14 cellular contexts compared by ENCODE assay signal in the genomic region with DNA sequence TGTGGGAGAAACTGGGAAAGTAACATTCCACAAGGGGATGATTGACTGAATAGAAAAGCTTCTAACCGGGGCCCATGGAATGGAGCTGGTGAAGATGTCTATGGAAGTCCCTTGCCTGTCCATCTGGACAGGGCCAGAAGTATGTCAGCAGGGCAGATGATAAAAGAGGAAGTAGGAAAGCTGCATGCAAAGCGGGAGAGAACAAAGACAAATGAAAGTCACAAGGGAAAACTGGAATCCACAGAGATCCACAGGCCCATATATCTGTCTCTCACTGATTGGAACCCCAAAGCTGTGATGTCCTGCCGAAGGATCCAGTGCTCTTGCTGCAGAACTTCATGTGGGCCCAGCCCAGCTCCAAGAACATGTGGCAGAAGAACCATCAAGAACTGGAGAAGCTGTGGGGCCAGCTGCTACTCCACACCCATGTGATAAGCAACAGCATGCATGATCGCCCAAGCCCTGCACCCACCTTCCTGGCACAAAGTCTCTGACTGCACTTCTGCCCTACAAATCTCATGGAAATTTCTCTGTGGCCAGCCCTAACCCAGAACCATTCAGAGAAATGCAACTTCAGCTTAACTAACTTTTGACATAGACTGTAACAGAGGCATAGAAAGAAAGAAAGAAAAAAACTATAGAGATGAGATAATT.
DNase-seq lines count a peak whose midpoint lies in the region; ATAC-seq, FAIRE-seq and TF ChIP-seq lines count a peak whose summit lies in the region.
"Had no signal": no experiment of that assay in that cellular context is flagged by ENCODE, and none has a peak within 500 bp of the region (broad histone marks: within the 10 kb centered on the region; RNA-seq: fewer than 3 reads in every experiment).

No MANE protein-coding gene starts in this region.

- H3K9me3 ChIP-seq in spleen (no peaks in the 10 kb centered on the region), small intestine (ENCODE audit: control insufficient read depth, low read depth) (no peaks in the 10 kb centered on the region)
- H3K9me3 ChIP-seq: right lobe of liver had no signal

- DNase-seq in DMS 273 (lab: John Stamatoyannopoulos, UW; ENCODE audit: unreplicated experiment), result peak; percentile 32
- no peak for DNase-seq in DMS 273 treated with DMSO at 0.1 percent for 48 hours (lab: John Stamatoyannopoulos, UW)
- DNase-seq in spleen, result peak; percentile 75
- no peak for DNase-seq in NCI-H2029 (lab: John Stamatoyannopoulos, UW)
- no peak for DNase-seq in small intestine
- DNase-seq in LoVo (ENCODE audit: low spot score), result no peak
- DNase-seq: amygdala, NCI-H446 treated with DMSO at 0.1 percent for 48 hours, right lobe of liver, T-helper 1 cell had no signal

- ATAC-seq in GM21717 (IDR thresholded peaks at IDR 0.05; ENCODE audit: unreplicated experiment) (peak; percentile 77), HG03342 (IDR thresholded peaks at IDR 0.05; ENCODE audit: unreplicated experiment) (peak; percentile 81)
- ATAC-seq: right lobe of liver had no signal

- intact Hi-C loops in spleen (cut with DNase I; ENCODE audit: low total_unique reads), result no loop called here

- H3K27me3 ChIP-seq in spleen (replicated peaks in 1 of 7) (no peaks in the 10 kb centered on the region), small intestine (ENCODE audit: control insufficient read depth in 2 of 2, insufficient read depth in 2 of 2, low read length in 2 of 2) (no peaks in the 10 kb centered on the region)
- H3K27me3 ChIP-seq: right lobe of liver had no signal

- no peak for FAIRE-seq in small intestine (lab: Jason Lieb, UNC)
- FAIRE-seq: H1 had no signal

- WGBS in spleen, 5 donors, result 69 to 87% (median 76%) methylated on average over 4 of the region's 4 CpGs
- WGBS in small intestine, 3 donors, result 51 to 81% (median 70%) methylated on average over 4 of the region's 4 CpGs

- TF ChIP-seq POLR2A in spleen (IDR thresholded peaks at IDR 0.05), result no peak

- H3K4me1 ChIP-seq in spleen (peaks cover 0 to 7% (median 0%) of the 10 kb centered on the region in 6 donors), small intestine (ENCODE audit: control insufficient read depth in 2 of 2, insufficient read depth in 1 of 2, low read depth in 1 of 2, low read length in 1 of 2) (no peaks in the 10 kb centered on the region)
- H3K4me1 ChIP-seq: right lobe of liver had no signal

- H3K4me3 ChIP-seq in spleen (no peak overlapping the region), small intestine (ENCODE audit: low read depth in 1 of 2, low read length in 2 of 2) (no peak overlapping the region)
- H3K4me3 ChIP-seq: right lobe of liver had no signal

- no peak for TF ChIP-seq CTCF in spleen (IDR thresholded peaks at IDR 0.05 in 8 of 11, conservative IDR thresholded peaks at IDR 0.05 in 3 of 11)

- no peak overlapping the region for H3K27ac ChIP-seq in spleen
- no peak overlapping the region for H3K27ac ChIP-seq in small intestine (ENCODE audit: low read depth in 1 of 2, low read length in 1 of 2)
- H3K27ac ChIP-seq: 22Rv1, right lobe of liver had no signal

- H3K36me3 ChIP-seq in spleen, result no peaks in the 10 kb centered on the region
- no peaks in the 10 kb centered on the region for H3K36me3 ChIP-seq in small intestine (ENCODE audit: control insufficient read depth in 2 of 2, insufficient read depth in 2 of 2, low read length in 2 of 2)
- H3K36me3 ChIP-seq: right lobe of liver had no signal

Comparison
In these comparisons a context has a peak if more than half of its experiments do, and no peak if none do; other contexts are left out.
1. DNase-seq: peak in DMS 273 (single experiment) and spleen (single experiment); none in DMS 273 treated with DMSO at 0.1 percent for 48 hours (single experiment), NCI-H2029 (single experiment), small intestine (single experiment) and LoVo (single experiment).